1 cellular context compared by ENCODE assay signal in genomic region chr17:58517928-58518609, GRCh38.
TF ChIP-seq lines count a peak whose summit lies in the region.

No MANE protein-coding gene starts in this region.

TF ChIP-seq in HepG2, 621 proteins besides CTCF, POLR2A, EP300 and RAD21 (continued from another document and continues in another):
- TF ChIP-seq ZNF512 (CRISPR knock-in tag; IDR thresholded peaks at IDR 0.05) (no peak), KLF9 (CRISPR knock-in tag; IDR thresholded peaks at IDR 0.05; ENCODE audit: low read depth) (no peak; the same call in 1 of the 2 replicates), KLF12 (CRISPR knock-in tag; IDR thresholded peaks at IDR 0.05; ENCODE audit: borderline replicate concordance) (no peak), ZFP41 (CRISPR knock-in tag; IDR thresholded peaks at IDR 0.05; ENCODE audit: borderline replicate concordance) (peak; percentile 73; the same call in 1 of the 2 replicates), ZNF703 (CRISPR knock-in tag; IDR thresholded peaks at IDR 0.05; ENCODE audit: borderline replicate concordance) (no peak), ZNF644 (CRISPR knock-in tag; IDR thresholded peaks at IDR 0.05; ENCODE audit: low read depth) (no peak), ZNF564 (CRISPR knock-in tag; IDR thresholded peaks at IDR 0.05) (0 out of 2 replicates have a peak, but pooled peaks have one; percentile 9), TEF (CRISPR knock-in tag; IDR thresholded peaks at IDR 0.05) (no peak), ZNF138 (CRISPR knock-in tag; IDR thresholded peaks at IDR 0.05; ENCODE audit: low read depth) (no peak), CHCHD3 (CRISPR knock-in tag; IDR thresholded peaks at IDR 0.05) (0 out of 2 replicates have a peak, but pooled peaks have one; percentile 44), ZNF850 (CRISPR knock-in tag; conservative IDR thresholded peaks at IDR 0.05) (no peak), ZNF572 (CRISPR knock-in tag; IDR thresholded peaks at IDR 0.05) (peak; percentile 95; the same call in 1 of the 2 replicates), ZNF451 (CRISPR knock-in tag; IDR thresholded peaks at IDR 0.05) (no peak), HHEX (CRISPR knock-in tag; IDR thresholded peaks at IDR 0.05) (no peak), SOX5 (CRISPR knock-in tag; IDR thresholded peaks at IDR 0.05; ENCODE audit: borderline replicate concordance) (no peak), ATF7 (IDR thresholded peaks at IDR 0.05) (no peak), ATF7 (CRISPR knock-in tag; IDR thresholded peaks at IDR 0.05) (no peak), WIZ (CRISPR knock-in tag; IDR thresholded peaks at IDR 0.05) (no peak), PCBP1 (IDR thresholded peaks at IDR 0.05; ENCODE audit: borderline replicate concordance, low read depth, low read length) (no peak; the same call in 1 of the 2 replicates), CCAR2 (optimal IDR thresholded peaks at IDR 0.05; ENCODE audit: low read depth, low read length) (peak; percentile 70), ZNF83 (CRISPR knock-in tag; IDR thresholded peaks at IDR 0.05; ENCODE audit: borderline replicate concordance) (no peak), ZKSCAN8 (CRISPR knock-in tag; IDR thresholded peaks at IDR 0.05; ENCODE audit: borderline replicate concordance) (peak; percentile 16; the same call in 1 of the 2 replicates), ZNF235 (CRISPR knock-in tag; IDR thresholded peaks at IDR 0.05; ENCODE audit: borderline replicate concordance) (no peak), ZNF512B (CRISPR knock-in tag; IDR thresholded peaks at IDR 0.05; ENCODE audit: borderline replicate concordance) (no peak; the same call in 1 of the 2 replicates), ZNF335 (CRISPR knock-in tag; IDR thresholded peaks at IDR 0.05) (peak; percentile 66; the same call in 1 of the 2 replicates), SP5 (CRISPR knock-in tag; IDR thresholded peaks at IDR 0.05; ENCODE audit: borderline replicate concordance, low read depth) (peak; percentile 40; the same call in 1 of the 2 replicates), DRAP1 (CRISPR knock-in tag; IDR thresholded peaks at IDR 0.05) (peak; percentile 76), SNAPC2 (CRISPR knock-in tag; IDR thresholded peaks at IDR 0.05) (no peak; the same call in 1 of the 2 replicates), ZFP91 (CRISPR knock-in tag; IDR thresholded peaks at IDR 0.05; ENCODE audit: borderline replicate concordance) (peak; percentile 76; the same call in 1 of the 2 replicates), NCOA2 (CRISPR knock-in tag; IDR thresholded peaks at IDR 0.05) (no peak; the same call in 1 of the 2 replicates), SMAD3 (CRISPR knock-in tag; IDR thresholded peaks at IDR 0.05) (peak; percentile 31; the same call in 1 of the 2 replicates), BATF2 (CRISPR knock-in tag; IDR thresholded peaks at IDR 0.05) (no peak), TFE3 (CRISPR knock-in tag; IDR thresholded peaks at IDR 0.05) (no peak; the same call in 1 of the 2 replicates), U2AF2 (IDR thresholded peaks at IDR 0.05; ENCODE audit: low read depth, low read length) (no peak), NONO (IDR thresholded peaks at IDR 0.05) (no peak), NONO (CRISPR knock-in tag; conservative IDR thresholded peaks at IDR 0.05) (peak; percentile 86), CREM (IDR thresholded peaks at IDR 0.05) (peak; percentile 97), CREM (CRISPR knock-in tag; IDR thresholded peaks at IDR 0.05) (no peak), KLF13 (CRISPR knock-in tag; IDR thresholded peaks at IDR 0.05) (peak; percentile 63; the same call in 1 of the 2 replicates), SALL1 (CRISPR knock-in tag; IDR thresholded peaks at IDR 0.05) (no peak; the same call in 1 of the 2 replicates), ZBTB3 (CRISPR knock-in tag; IDR thresholded peaks at IDR 0.05; ENCODE audit: borderline replicate concordance, low read depth) (no peak), ZNF20 (CRISPR knock-in tag; IDR thresholded peaks at IDR 0.05) (no peak), ZBTB44 (CRISPR knock-in tag; IDR thresholded peaks at IDR 0.05) (0 out of 2 replicates have a peak, but pooled peaks have one; percentile 1), DMTF1 (CRISPR knock-in tag; IDR thresholded peaks at IDR 0.05) (peak; percentile 46; the same call in 1 of the 2 replicates), ZNF609 (CRISPR knock-in tag; IDR thresholded peaks at IDR 0.05; ENCODE audit: borderline replicate concordance) (no peak; the same call in 1 of the 2 replicates), AGO1 (IDR thresholded peaks at IDR 0.05; ENCODE audit: low read depth, low read length, poor library complexity, severe bottlenecking) (peak; percentile 17), TBX3 (IDR thresholded peaks at IDR 0.05; ENCODE audit: borderline replicate concordance) (no peak), ZMYM2 (CRISPR knock-in tag; IDR thresholded peaks at IDR 0.05) (no peak)
